11 cellular contexts compared by ENCODE assay signal in genomic region chr16:74398212-74398895, GRCh38. TPM values are rescaled to one million over a fixed set of nuclear protein-coding genes. Genes with fewer than 3 reads are reported as not detected.
DNase-seq lines count a peak whose midpoint lies in the region; ATAC-seq, FAIRE-seq and TF ChIP-seq lines count a peak whose summit lies in the region.
"Not testable (repeated sequence)": the region's sequence is repeated elsewhere in the genome, so short reads cannot be mapped to it uniquely, and the experiment has no call there.
"Had no signal": no experiment of that assay in that cellular context is flagged by ENCODE, and none has a peak within 500 bp of the region (broad histone marks: within the 10 kb centered on the region; RNA-seq: fewer than 3 reads in every experiment).

No MANE protein-coding gene starts in this region.

- H3K4me1 ChIP-seq in GM23338 (ENCODE audit: insufficient read depth); endothelial cell of umbilical vein (ENCODE audit: control insufficient read depth, extremely low read depth, insufficient read depth, low read length); lower lobe of right lung; vagina: not testable (repeated sequence)
- peaks cover 5 to 32% (median 16%) of the 10 kb centered on the region in 6 donors for H3K4me1 ChIP-seq in spleen

- H3K9me3 Mint-ChIP-seq in GM23338, WTC11: not testable (repeated sequence)

- 31 to 64% (median 36%) methylated on average over 9 to 11 of the region's 15 CpGs for WGBS in spleen, 5 donors

- H4K20me1 ChIP-seq in GM23338 (replicated peaks; ENCODE audit: insufficient read depth); endothelial cell of umbilical vein (replicated peaks; ENCODE audit: control insufficient read depth, extremely low read depth, insufficient read depth, low read length): not testable (repeated sequence)

- not testable (repeated sequence) for TF ChIP-seq POLR2A in endothelial cell of umbilical vein (IDR thresholded peaks at IDR 0.05; ENCODE audit: low read depth, low read length); spleen (IDR thresholded peaks at IDR 0.05); vagina (IDR thresholded peaks at IDR 0.05)

- not testable (repeated sequence) for FAIRE-seq in endothelial cell of umbilical vein (lab: Jason Lieb, UNC)

- not testable (repeated sequence) for H3K4me2 ChIP-seq in GM23338; endothelial cell of umbilical vein (ENCODE audit: insufficient read depth, low read length)

- H2AFZ ChIP-seq in GM23338: not testable (repeated sequence)
- H2AFZ ChIP-seq in endothelial cell of umbilical vein (ENCODE audit: low read depth, low read length): peak overlapping the region; percentile 45

- not testable (repeated sequence) for H3K27ac ChIP-seq in GM23338 (ENCODE audit: low read depth); endothelial cell of umbilical vein (ENCODE audit: insufficient read depth, low read depth, low read length); lower lobe of right lung
- peak overlapping the region in 5 of 8 donors; percentile 29 to 69 (median 60) for H3K27ac ChIP-seq in spleen
- H3K27ac ChIP-seq in vagina: peak overlapping the region; percentile 27

- not testable (repeated sequence) for H3K27me3 ChIP-seq in GM23338 (ENCODE audit: insufficient read depth); endothelial cell of umbilical vein (ENCODE audit: control insufficient read depth in 2 of 2, insufficient read depth in 2 of 2, low read length in 2 of 2); lower lobe of right lung (ENCODE audit: low read depth); spleen (replicated peaks in 1 of 7); vagina

- TF ChIP-seq CTCF in GM23338 (conservative IDR thresholded peaks at IDR 0.05; ENCODE audit: low read depth in 2 of 2); WTC11 (IDR thresholded peaks at IDR 0.05); endothelial cell of umbilical vein (IDR thresholded peaks at IDR 0.05; ENCODE audit: extremely low read depth in 1 of 2, insufficient read depth in 1 of 2, low read depth in 1 of 2, low read length in 2 of 2); lower lobe of right lung (IDR thresholded peaks at IDR 0.05); omental fat pad (IDR thresholded peaks at IDR 0.05); spleen (IDR thresholded peaks at IDR 0.05 in 8 of 11, conservative IDR thresholded peaks at IDR 0.05 in 3 of 11); vagina (IDR thresholded peaks at IDR 0.05): not testable (repeated sequence)

- H3K9me1 ChIP-seq in endothelial cell of umbilical vein (replicated peaks; ENCODE audit: control insufficient read depth, extremely low read depth, insufficient read depth, low read length): not testable (repeated sequence)

- POLR2A ChIA-PET in WTC11 (lab: Charles Lee); endothelial cell of umbilical vein (lab: Charles Lee): not testable (repeated sequence)

- ATAC-seq in GM23338 (peak; percentile 77), WTC11 (peak; percentile 73), left ventricle myocardium superior (peak; percentile 80), lower lobe of right lung (peak; percentile 63 to 74), omental fat pad (ENCODE audit: low FRiP score) (peak; percentile 46)

- H3K9me3 ChIP-seq in endothelial cell of umbilical vein (replicated peaks; ENCODE audit: control insufficient read depth, insufficient read depth, low read length); lower lobe of right lung; spleen; vagina: not testable (repeated sequence)

- H3K4me3 ChIP-seq in GM23338; endothelial cell of umbilical vein (replicated peaks in 1 of 3; ENCODE audit: insufficient read depth in 1 of 3, low read depth in 1 of 3, low read length in 3 of 3); lower lobe of right lung; spleen; vagina: not testable (repeated sequence)

- not testable (repeated sequence) for BruUV-seq in endothelial cell of umbilical vein (replicated peaks; lab: Mats Ljungman, UMichigan)

- not testable (repeated sequence) for H3F3A ChIP-seq in GM23338 (replicated peaks; ENCODE audit: low read depth)

- not testable (repeated sequence) for H3K36me3 ChIP-seq in GM23338 (ENCODE audit: insufficient read depth); endothelial cell of umbilical vein (ENCODE audit: control insufficient read depth in 2 of 2, extremely low read depth in 1 of 2, insufficient read depth in 2 of 2, low read length in 2 of 2); lower lobe of right lung; spleen; vagina

- dilution Hi-C loops in endothelial cell of umbilical vein (cut with MboI; ENCODE audit: extremely low pct_ligation_motif_present, low sequenced_read_pairs): not testable (repeated sequence)

- not testable (repeated sequence) for H3K36me3 Mint-ChIP-seq in GM23338 (ENCODE audit: low read depth); WTC11

- H3K27ac Mint-ChIP-seq in GM23338, WTC11: not testable (repeated sequence)

- not testable (repeated sequence) for H3K4me1 Mint-ChIP-seq in GM23338, WTC11

- not testable (repeated sequence) for DNase-seq in GM23338 (ENCODE audit: low spot score); WTC11 (ENCODE audit: low spot score); endothelial cell of umbilical vein (ENCODE audit: low read depth, low spot score); lower lobe of right lung; omental fat pad (ENCODE audit: low spot score)
- DNase-seq in left ventricle myocardium superior: peak; percentile 41
- DNase-seq in spleen: peak; percentile 80
- DNase-seq in vagina (ENCODE audit: extremely low spot score in 2 of 2): peak in 1 of 2 donors; percentile 75

- not testable (repeated sequence) for H3K79me2 ChIP-seq in GM23338 (replicated peaks; ENCODE audit: insufficient read depth); endothelial cell of umbilical vein (ENCODE audit: control insufficient read depth, insufficient read depth, low read length)

- intact Hi-C loops in endothelial cell of umbilical vein (cut with micrococcal nuclease); left ventricle myocardium superior (cut with micrococcal nuclease); lower lobe of right lung (cut with DNase I); spleen (cut with DNase I; ENCODE audit: low total_unique reads); vagina (cut with DNase I): not testable (repeated sequence)

- not testable (repeated sequence) for H3K4me3 Mint-ChIP-seq in GM23338, WTC11

- not testable (repeated sequence) for H3K9ac ChIP-seq in endothelial cell of umbilical vein (replicated peaks; ENCODE audit: extremely low read depth, insufficient read depth, low read length)

- H3K27me3 Mint-ChIP-seq in GM23338 (ENCODE audit: insufficient read depth, low read depth, poor library complexity); WTC11 (ENCODE audit: low read depth): not testable (repeated sequence)

- not testable (repeated sequence) for H3K9me2 ChIP-seq in GM23338 (ENCODE audit: insufficient read depth)

- CTCF ChIA-PET in WTC11 (lab: Charles Lee); endothelial cell of umbilical vein (lab: Charles Lee): not testable (repeated sequence)

RNA-seq across cellular contexts. Expression of gene NPIPB15, which starts 22.2 kb away (rescaled TPM):
- 0.93 and 1.1 TPM in 2 replicates for total RNA-seq in GM23338 (2014; rRNA removed; shearing (Covaris generic))
- polyA plus RNA-seq in GM23338 (2016; fragmentation: Nextera tagmentation; extraction: Ambion mirVana) (4.7 and 4.8 TPM in 2 replicates), endothelial cell of umbilical vein (5.7 and 6.9 TPM in 2 replicates), spleen (10 to 100 TPM in 1 of 3 donors, 1 to 10 TPM in 2; 9.2 to 33.7 (median 9.4) TPM)
- total RNA-seq in WTC11 (2021) (5.0 to 6.2 TPM (median 5.2 TPM) in 3 replicates), endothelial cell of umbilical vein (3.8 and 4.4 TPM in 2 replicates), left ventricle myocardium superior (not detected), lower lobe of right lung (not detected), omental fat pad (1 to 10 TPM in 3 of 4 donors, not detected in 1; 2.7 to 8.0 (median 3.4) TPM), spleen (1 to 10 TPM in 4 of 7 donors, under 1 TPM in 1, not detected in 2; 0.57 to 8.6 (median 6.7) TPM), vagina (not detected)
- polyA plus RNA-seq in endothelial cell of umbilical vein (2011; cell fraction: cytosol; rRNA removed): 0.76 and 1.4 TPM in 2 replicates
- 36.2 and 40.1 TPM in 2 replicates for polyA plus RNA-seq in endothelial cell of umbilical vein (2011; cell fraction: nucleus; rRNA removed)
- not detected in 2 replicates for polyA plus RNA-seq in endothelial cell of umbilical vein (2012)
- polyA minus RNA-seq in endothelial cell of umbilical vein: 3.2 and 4.6 TPM in 2 replicates
- polyA minus RNA-seq in endothelial cell of umbilical vein (2011; cell fraction: cytosol; rRNA and poly(A)+ RNA removed): 0.82 TPM
- polyA minus RNA-seq in endothelial cell of umbilical vein (2011; cell fraction: nucleus; rRNA and poly(A)+ RNA removed): 4.5 and 6.1 TPM in 2 replicates
- total RNA-seq: activated naive CD8-positive, alpha-beta T cell treated with anti-CD3 and anti-CD28 coated beads for 36 hours had no signal
- polyA plus RNA-seq: neural cell had no signal

RNA-seq across cellular contexts. Expression of gene CLEC18B, which starts 22.9 kb away (rescaled TPM):
- total RNA-seq in GM23338 (2014; rRNA removed; shearing (Covaris generic)): 0.31 TPM in 1 of 2 replicates, not detected in the other
- polyA plus RNA-seq in GM23338 (2016; fragmentation: Nextera tagmentation; extraction: Ambion mirVana) (0.23 and 0.54 TPM in 2 replicates), endothelial cell of umbilical vein (0.06 TPM in 1 of 2 replicates, not detected in the other), spleen (1 to 10 TPM in 2 of 3 donors, under 1 TPM in 1; 0.91 to 1.1 (median 1.1) TPM)
- total RNA-seq in WTC11 (2021) (0.20 to 0.71 TPM (median 0.50 TPM) in 3 replicates), endothelial cell of umbilical vein (0.25 and 0.49 TPM in 2 replicates), left ventricle myocardium superior (not detected), lower lobe of right lung (1.2 TPM), omental fat pad (under 1 TPM in 2 of 4 donors, not detected in 2; 0.63 to 0.65 TPM), spleen (1 to 10 TPM in 2 of 7 donors, under 1 TPM in 2, not detected in 3; 0.83 to 2.1 (median 1.5) TPM), vagina (6.4 TPM)
- not detected in 2 replicates for polyA plus RNA-seq in endothelial cell of umbilical vein (2011; cell fraction: cytosol; rRNA removed)
- 0.34 and 0.74 TPM in 2 replicates for polyA plus RNA-seq in endothelial cell of umbilical vein (2011; cell fraction: nucleus; rRNA removed)
- not detected in 2 replicates for polyA plus RNA-seq in endothelial cell of umbilical vein (2012)
- polyA minus RNA-seq in endothelial cell of umbilical vein: not detected in 2 replicates
- not detected for polyA minus RNA-seq in endothelial cell of umbilical vein (2011; cell fraction: cytosol; rRNA and poly(A)+ RNA removed)
- polyA minus RNA-seq in endothelial cell of umbilical vein (2011; cell fraction: nucleus; rRNA and poly(A)+ RNA removed): 0.77 TPM in 1 of 2 replicates, not detected in the other
- total RNA-seq: pulmonary artery endothelial cell had no signal
